In genomic region chr3:15333099-15333956, GRCh38 we compare ENCODE assay signal across 10 cellular contexts. TPM values are rescaled to one million over a fixed set of nuclear protein-coding genes. Genes with fewer than 3 reads are reported as not detected.
A peak's percentile ranks its signal among the peaks of the same experiment; 100 is the strongest.
DNase-seq lines count a peak whose midpoint lies in the region; ATAC-seq, FAIRE-seq and TF ChIP-seq lines count a peak whose summit lies in the region.
"Had no signal": no experiment of that assay in that cellular context is flagged by ENCODE, and none has a peak within 500 bp of the region (broad histone marks: within the 10 kb centered on the region; RNA-seq: fewer than 3 reads in every experiment).

No MANE protein-coding gene starts in this region.

- H3K36me3 ChIP-seq in astrocyte (ENCODE audit: insufficient read depth, low read length) (no peaks in the 10 kb centered on the region), thyroid gland (no peaks in the 10 kb centered on the region)
- H3K36me3 ChIP-seq: BE2C had no signal

- H3K4me3 Mint-ChIP-seq in activated T-cell treated with anti-CD3 and anti-CD28 coated beads, Interleukin-2, amount 50 U/mL, for 72 hours, result peak overlapping the region; percentile 93 to 95
- H3K4me3 Mint-ChIP-seq in astrocyte (ENCODE audit: unreplicated experiment), result peak overlapping the region; percentile 91
- H3K4me3 Mint-ChIP-seq in memory B cell, result peak overlapping the region; percentile 94

- peak overlapping the region; percentile 91 for H3K4me3 ChIP-seq in astrocyte (ENCODE audit: insufficient read depth, low read depth, low read length)
- no peak overlapping the region for H3K4me3 ChIP-seq in thyroid gland (replicated peaks in 1 of 3)

- H3K27ac Mint-ChIP-seq in activated T-cell treated with anti-CD3 and anti-CD28 coated beads, Interleukin-2, amount 50 U/mL, for 72 hours, result no peak overlapping the region
- H3K27ac Mint-ChIP-seq in astrocyte (ENCODE audit: unreplicated experiment) (peak overlapping the region; percentile 84), memory B cell (peak overlapping the region; percentile 97)

- H3K9ac ChIP-seq in astrocyte (ENCODE audit: low read length), result peak overlapping the region; percentile 90

- H3K4me1 Mint-ChIP-seq in activated T-cell treated with anti-CD3 and anti-CD28 coated beads, Interleukin-2, amount 50 U/mL, for 72 hours (ENCODE audit: low read depth), result peaks cover 49% of the 10 kb centered on the region
- peaks cover 21% of the 10 kb centered on the region for H3K4me1 Mint-ChIP-seq in astrocyte (ENCODE audit: low read depth, unreplicated experiment)
- H3K4me1 Mint-ChIP-seq in memory B cell, result peaks cover 33% of the 10 kb centered on the region

- H3K27me3 Mint-ChIP-seq in activated T-cell treated with anti-CD3 and anti-CD28 coated beads, Interleukin-2, amount 50 U/mL, for 72 hours (ENCODE audit: low read depth), result no peaks in the 10 kb centered on the region
- no peaks in the 10 kb centered on the region for H3K27me3 Mint-ChIP-seq in astrocyte (ENCODE audit: low read depth, unreplicated experiment)
- H3K27me3 Mint-ChIP-seq in memory B cell, result no peaks in the 10 kb centered on the region

- H3K9me3 ChIP-seq in astrocyte (ENCODE audit: insufficient read depth, low read depth, low read length), result no peaks in the 10 kb centered on the region
- no peaks in the 10 kb centered on the region for H3K9me3 ChIP-seq in thyroid gland
- H3K9me3 ChIP-seq: BE2C had no signal

- peaks cover 0 to 4% of the 10 kb centered on the region in 2 donors for H3K36me3 Mint-ChIP-seq in activated T-cell treated with anti-CD3 and anti-CD28 coated beads, Interleukin-2, amount 50 U/mL, for 72 hours (ENCODE audit: insufficient read depth in 2 of 2)
- H3K36me3 Mint-ChIP-seq in astrocyte (ENCODE audit: low read depth, unreplicated experiment), result peaks cover 4% of the 10 kb centered on the region
- H3K36me3 Mint-ChIP-seq in memory B cell, result peaks cover 10% of the 10 kb centered on the region

- intact Hi-C loops in thyroid gland (cut with DNase I), result loop anchor here (5.0 kb wide), 1 partner anchor 66 kb away; no protein-coding TSS in a partner anchor

- H3K27ac ChIP-seq in astrocyte (ENCODE audit: low read depth, low read length), result no peak overlapping the region
- H3K27ac ChIP-seq in thyroid gland, result peak overlapping the region; percentile 88 to 94 (median 91)
- H3K27ac ChIP-seq: SK-N-MC had no signal

- H2AFZ ChIP-seq in astrocyte (ENCODE audit: low read depth, low read length), result peak overlapping the region; percentile 98

- H3K4me2 ChIP-seq in astrocyte (ENCODE audit: low read length), result peak overlapping the region; percentile 92

- TF ChIP-seq POLR2A in thyroid gland (IDR thresholded peaks at IDR 0.05), result peak in 1 of 2 donors; percentile 4

- peaks cover 9% of the 10 kb centered on the region for H3K4me1 ChIP-seq in astrocyte (ENCODE audit: insufficient read depth, low read length)
- peaks cover 30 to 39% of the 10 kb centered on the region in 2 donors for H3K4me1 ChIP-seq in thyroid gland
- H3K4me1 ChIP-seq: BE2C had no signal

- H3K79me2 ChIP-seq in astrocyte (ENCODE audit: insufficient read depth, low read length), result peaks cover 32% of the 10 kb centered on the region

- no peak for FAIRE-seq in astrocyte (lab: Jason Lieb, UNC)

- no peaks in the 10 kb centered on the region for H3K9me3 Mint-ChIP-seq in activated T-cell treated with anti-CD3 and anti-CD28 coated beads, Interleukin-2, amount 50 U/mL, for 72 hours
- H3K9me3 Mint-ChIP-seq in astrocyte (ENCODE audit: unreplicated experiment), result no peaks in the 10 kb centered on the region
- no peaks in the 10 kb centered on the region for H3K9me3 Mint-ChIP-seq in memory B cell

- no peak for DNase-seq in activated T-cell treated with anti-CD3 and anti-CD28 coated beads, Interleukin-2, amount 50 U/mL, for 72 hours
- DNase-seq in activated T-cell treated with anti-CD3 and anti-CD28 coated beads for 4 hours (no peak), astrocyte (ENCODE audit: low read depth) (no peak), memory B cell (ENCODE audit: low spot score in 2 of 2) (no peak), thyroid gland (peak in 1 of 2 donors; percentile 22), inferior parietal cortex (ENCODE audit: extremely low spot score) (no peak), retina (no peak), pons (ENCODE audit: low spot score) (no peak)

- peaks cover 5% of the 10 kb centered on the region for H4K20me1 ChIP-seq in astrocyte (ENCODE audit: insufficient read depth, low read length)

- no peak for TF ChIP-seq CTCF in astrocyte (IDR thresholded peaks at IDR 0.05; ENCODE audit: insufficient read depth, low read depth, low read length)
- TF ChIP-seq CTCF in thyroid gland (IDR thresholded peaks at IDR 0.05), result no peak

- WGBS in thyroid gland, 2 donors, result 89 to 91% methylated on average over 10 of the region's 10 CpGs

- ATAC-seq in activated T-cell treated with anti-CD3 and anti-CD28 coated beads, Interleukin-2, amount 50 U/mL, for 72 hours (replicated peaks in 1 of 2), result no peak
- no peak for ATAC-seq in memory B cell (ENCODE audit: low read depth)

- no peaks in the 10 kb centered on the region for H3K27me3 ChIP-seq in astrocyte (ENCODE audit: insufficient read depth, low read length)
- no peaks in the 10 kb centered on the region for H3K27me3 ChIP-seq in thyroid gland
- H3K27me3 ChIP-seq: BE2C had no signal

RNA-seq across cellular contexts. Expression of gene SH3BP5, which starts 0.9 kb away (rescaled TPM):
- total RNA-seq in activated T-cell treated with anti-CD3 and anti-CD28 coated beads, Interleukin-2, amount 50 U/mL, for 72 hours, result 10 to 100 TPM in 1 of 2 donors, 1 to 10 TPM in 1; 7.4 to 19.6 TPM
- 25.2 and 27.5 TPM in 2 replicates for total RNA-seq in astrocyte
- total RNA-seq in thyroid gland, result 10 to 100 TPM; 60.2 to 90.4 (median 82.0) TPM
